ENCODE assay signal across 10 cellular contexts in the genomic region with DNA sequence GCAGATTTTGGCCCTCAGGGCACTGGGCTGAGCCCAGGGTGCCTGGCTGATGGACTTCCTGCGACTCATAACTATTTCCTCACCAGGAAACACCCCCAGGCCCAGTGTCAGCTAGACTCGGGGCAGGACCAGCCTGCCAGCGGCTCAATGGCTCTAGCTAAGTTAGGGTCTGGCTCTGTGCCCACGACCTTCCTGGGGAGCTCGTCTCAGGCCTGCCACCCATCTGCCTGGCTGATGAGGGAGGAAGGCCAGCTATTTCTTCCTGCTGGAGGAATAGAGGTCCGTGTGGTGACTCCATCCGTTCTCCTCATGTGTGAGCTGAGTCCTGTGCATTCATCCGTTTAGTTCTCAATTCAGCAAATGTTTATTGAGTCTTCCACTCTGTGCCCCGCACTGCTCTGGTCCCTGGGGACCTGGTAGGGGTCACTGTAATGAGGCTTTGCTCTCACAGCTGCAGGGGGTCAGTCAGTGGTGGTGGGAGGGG. TPM values are rescaled to one million over a fixed set of nuclear protein-coding genes. Genes with fewer than 3 reads are reported as not detected.
DNase-seq lines count a peak whose midpoint lies in the region; ATAC-seq lines count a peak whose summit lies in the region.
"Had no signal": no experiment of that assay in that cellular context is flagged by ENCODE, and none has a peak within 500 bp of the region (broad histone marks: within the 10 kb centered on the region; RNA-seq: fewer than 3 reads in every experiment).

No MANE protein-coding gene starts in this region.

- peak overlapping the region; percentile 26 for H3K23ac ChIP-seq in neuronal stem cell (ENCODE audit: low read depth, low read length, poor library complexity)

- H2BK15ac ChIP-seq in neuronal stem cell (ENCODE audit: low read length), result peak overlapping the region; percentile 84

- ATAC-seq in esophagus mucosa, result peak; percentile 23
- ATAC-seq in HG03354 (IDR thresholded peaks at IDR 0.05; ENCODE audit: poor library complexity, severe bottlenecking, unreplicated experiment), result no peak
- ATAC-seq in GM19452 (IDR thresholded peaks at IDR 0.05; ENCODE audit: unreplicated experiment), result no peak
- ATAC-seq in HG03045 (IDR thresholded peaks at IDR 0.05; ENCODE audit: unreplicated experiment), result no peak

- no peak overlapping the region for H3K14ac ChIP-seq in neuronal stem cell (ENCODE audit: low read length)

- no peak overlapping the region for H4K8ac ChIP-seq in neuronal stem cell (ENCODE audit: low read depth, low read length)

- H3K79me1 ChIP-seq in neuronal stem cell (ENCODE audit: low read depth, low read length), result peaks cover 15% of the 10 kb centered on the region

- H2AFZ ChIP-seq in neuronal stem cell (ENCODE audit: low read length), result no peak overlapping the region

- peak overlapping the region; percentile 17 for H3K27ac ChIP-seq in neuronal stem cell (replicated peaks; ENCODE audit: low read length)

- H3K27me3 ChIP-seq in neuronal stem cell (ENCODE audit: control insufficient read depth in 3 of 3, insufficient read depth in 3 of 3, low read depth in 1 of 3, low read length in 3 of 3), result no peaks in the 10 kb centered on the region

- peak overlapping the region; percentile 12 for H3K18ac ChIP-seq in neuronal stem cell (ENCODE audit: low read length)

- DNase-seq in DMS 273 treated with DMSO at 0.1 percent for 48 hours (lab: John Stamatoyannopoulos, UW) (peak; percentile 67), NCI-H446 treated with DMSO at 0.1 percent for 48 hours (lab: John Stamatoyannopoulos, UW) (peak; percentile 76), neuronal stem cell (ENCODE audit: low spot score) (no peak), hippocampal formation (lab: John Stamatoyannopoulos, UW) (no peak)
- DNase-seq: effector CD4-positive, alpha-beta T cell had no signal

- WGBS in neuronal stem cell (ENCODE audit: extremely low coverage in 2 of 2, insufficient read length in 2 of 2, insufficient replicate concordance in 1 of 2), 2 donors, result no CpG with 5 or more reads among the region's 9 CpGs

- H3K36me3 ChIP-seq in neuronal stem cell (replicated peaks in 1 of 2; ENCODE audit: control insufficient read depth in 2 of 2, insufficient read depth in 2 of 2, low read length in 2 of 2), result peaks cover 0 to 12% of the 10 kb centered on the region in 2 donors

- H2BK12ac ChIP-seq in neuronal stem cell (ENCODE audit: low read length), result peak overlapping the region; percentile 25

- no peak overlapping the region for H4K91ac ChIP-seq in neuronal stem cell (ENCODE audit: low read depth, low read length, poor library complexity)

- no peak overlapping the region for H3K4me3 ChIP-seq in neuronal stem cell (ENCODE audit: low read length in 2 of 2)

- no peak overlapping the region for H3K4ac ChIP-seq in neuronal stem cell (ENCODE audit: low read length)

- H3K9me3 ChIP-seq in neuronal stem cell (replicated peaks in 1 of 2; ENCODE audit: control insufficient read depth in 2 of 2, insufficient read depth in 1 of 2, low read depth in 1 of 2, low read length in 2 of 2), result no peaks in the 10 kb centered on the region

- H2AK5ac ChIP-seq in neuronal stem cell (ENCODE audit: low read depth, low read length), result peak overlapping the region; percentile 1

- H2BK120ac ChIP-seq in neuronal stem cell (ENCODE audit: low read depth, low read length), result no peak overlapping the region

- H2BK5ac ChIP-seq in neuronal stem cell (ENCODE audit: low read length), result peak overlapping the region; percentile 0

- H3K4me1 ChIP-seq in neuronal stem cell (ENCODE audit: control insufficient read depth in 2 of 2, insufficient read depth in 1 of 2, low read depth in 1 of 2, low read length in 2 of 2), result peaks cover 21 to 30% of the 10 kb centered on the region in 2 donors

- no peak overlapping the region for H3K4me2 ChIP-seq in neuronal stem cell (ENCODE audit: insufficient read depth, low read length, poor library complexity, severe bottlenecking)

- peak overlapping the region; percentile 22 for H3K9ac ChIP-seq in neuronal stem cell (ENCODE audit: low read depth, low read length, poor library complexity)

RNA-seq across cellular contexts. Expression of gene KIRREL1, which starts 44.5 kb away (rescaled TPM):
- 9.9 TPM for total RNA-seq in esophagus mucosa
- 45.3 TPM for polyA plus RNA-seq in neuronal stem cell (2013, experiment 1 of 2)
- polyA plus RNA-seq in neuronal stem cell (2013, experiment 2 of 2), result 45.3 TPM
- polyA plus RNA-seq: IgD-negative memory B cell had no signal

Comparison
In these comparisons a context has a peak if more than half of its experiments do, and no peak if none do; other contexts are left out.
1. DNase-seq: peak in DMS 273 treated with DMSO at 0.1 percent for 48 hours (single experiment) and NCI-H446 treated with DMSO at 0.1 percent for 48 hours (single experiment); none in neuronal stem cell (single experiment) and hippocampal formation (0 of 2).